Comparison of ENCODE assay signal across 8 cellular contexts in genomic region chr22:29269731-29270474, GRCh38. TPM values are rescaled to one million over a fixed set of nuclear protein-coding genes. Genes with fewer than 3 reads are reported as not detected.
DNase-seq lines count a peak whose midpoint lies in the region; ATAC-seq and TF ChIP-seq lines count a peak whose summit lies in the region.

No MANE protein-coding gene starts in this region.

- peak overlapping the region; percentile 88 to 98 (median 95) for H3K4me3 ChIP-seq in BLaER1 treated with 17β-estradiol and CSF1 and Interleukin-3, amounts not matched to agents 10 nM and 100 nM
- H3K4me3 ChIP-seq in mesenchymal stem cell (ENCODE audit: insufficient read depth in 1 of 2, low read depth in 1 of 2, low read length in 2 of 2), result peak overlapping the region; percentile 75 to 95
- H3K4me3 ChIP-seq in vagina, result peak overlapping the region; percentile 86 to 95

- no peak overlapping the region for H3K23ac ChIP-seq in mesenchymal stem cell (ENCODE audit: low read length in 2 of 2)

- H4K91ac ChIP-seq in mesenchymal stem cell (ENCODE audit: low read length), result no peak overlapping the region

- no peak overlapping the region for H2BK15ac ChIP-seq in mesenchymal stem cell (ENCODE audit: low read depth, poor library complexity, severe bottlenecking)

- peaks cover 63 to 71% (median 66%) of the 10 kb centered on the region in 11 experiments for H4K20me1 ChIP-seq in BLaER1 treated with 17β-estradiol and CSF1 and Interleukin-3, amounts not matched to agents 10 nM and 100 nM

- H2BK12ac ChIP-seq in mesenchymal stem cell (ENCODE audit: low read length in 2 of 2), result no peak overlapping the region

- peaks cover 0 to 5% (median 0%) of the 10 kb centered on the region in 5 experiments for H3K9me3 Mint-ChIP-seq in brain

- H3K4me3 Mint-ChIP-seq in brain, result peak overlapping the region; percentile 91 to 98 (median 92)

- ATAC-seq in HG03139 (IDR thresholded peaks at IDR 0.05; ENCODE audit: unreplicated experiment) (no peak), HG03135 (IDR thresholded peaks at IDR 0.05; ENCODE audit: unreplicated experiment) (no peak), HG02973 (IDR thresholded peaks at IDR 0.05; ENCODE audit: unreplicated experiment) (no peak)

- H2BK120ac ChIP-seq in mesenchymal stem cell (ENCODE audit: low read depth, low read length), result no peak overlapping the region

- no peaks in the 10 kb centered on the region for H3K9me3 ChIP-seq in BLaER1 treated with 17β-estradiol and CSF1 and Interleukin-3, amounts not matched to agents 10 nM and 100 nM (replicated peaks in 1 of 11)
- no peaks in the 10 kb centered on the region for H3K9me3 ChIP-seq in KOPT-K1 (ENCODE audit: insufficient read depth, low read length, poor library complexity, severe bottlenecking)
- H3K9me3 ChIP-seq in mesenchymal stem cell (ENCODE audit: control insufficient read depth, low read length), result no peaks in the 10 kb centered on the region
- H3K9me3 ChIP-seq in vagina, result no peaks in the 10 kb centered on the region

- H3K9ac ChIP-seq in BLaER1 treated with 17β-estradiol and CSF1 and Interleukin-3, amounts not matched to agents 10 nM and 100 nM, result peak overlapping the region; percentile 98 to 100 (median 100)
- peak overlapping the region; percentile 97 for H3K9ac ChIP-seq in mesenchymal stem cell (ENCODE audit: low read length)

- intact Hi-C loops in vagina (cut with DNase I), result no loop called here

- H3K27ac ChIP-seq in BLaER1 treated with 17β-estradiol and CSF1 and Interleukin-3, amounts not matched to agents 10 nM and 100 nM, result peak overlapping the region in 10 of 11 experiments; percentile 99 to 100 (median 100); a peak in 20 of 22 replicates
- H3K27ac ChIP-seq in KOPT-K1 (ENCODE audit: low read depth, low read length, poor library complexity, severe bottlenecking) (peak overlapping the region; percentile 98), mesenchymal stem cell (ENCODE audit: low read length, poor library complexity, severe bottlenecking) (peak overlapping the region; percentile 1), vagina (peak overlapping the region; percentile 99)

- DNase-seq in mesenchymal stem cell, result peak; percentile 49
- DNase-seq in vagina (ENCODE audit: extremely low spot score in 2 of 2), result no peak

- WGBS in mesenchymal stem cell, result 37% methylated on average over 13 of the region's 13 CpGs

- H3K14ac ChIP-seq in mesenchymal stem cell (ENCODE audit: low read length in 2 of 2), result no peak overlapping the region

- H3K27me3 Mint-ChIP-seq in brain, result peaks cover 10% of the 10 kb centered on the region

- no peak for TF ChIP-seq CTCF in brain (conservative IDR thresholded peaks at IDR 0.05)
- no peak for TF ChIP-seq CTCF in vagina (IDR thresholded peaks at IDR 0.05)

- H3K36me3 ChIP-seq in BLaER1 treated with 17β-estradiol and CSF1 and Interleukin-3, amounts not matched to agents 10 nM and 100 nM, result peaks cover 52 to 79% (median 70%) of the 10 kb centered on the region in 11 experiments
- H3K36me3 ChIP-seq in KOPT-K1 (ENCODE audit: insufficient read depth, low read length) (peaks cover 72% of the 10 kb centered on the region), mesenchymal stem cell (ENCODE audit: control insufficient read depth in 1 of 2, insufficient read depth in 2 of 2, low read depth in 1 of 2, low read length in 2 of 2) (peaks cover 17 to 63% of the 10 kb centered on the region in 2 experiments), vagina (peaks cover 0 to 27% of the 10 kb centered on the region in 2 donors)

- peaks cover 66% of the 10 kb centered on the region for H3K36me3 Mint-ChIP-seq in brain

- no peak overlapping the region for H4K8ac ChIP-seq in mesenchymal stem cell (ENCODE audit: low read length)

- no peak overlapping the region for H2AK5ac ChIP-seq in mesenchymal stem cell (ENCODE audit: low read length, severe bottlenecking)

- no peaks in the 10 kb centered on the region for H3K27me3 ChIP-seq in BLaER1 treated with 17β-estradiol and CSF1 and Interleukin-3, amounts not matched to agents 10 nM and 100 nM
- H3K27me3 ChIP-seq in mesenchymal stem cell (ENCODE audit: control insufficient read depth in 1 of 2, insufficient read depth in 1 of 2, low read length in 2 of 2) (no peaks in the 10 kb centered on the region), vagina (no peaks in the 10 kb centered on the region)

- H3K4me2 ChIP-seq in BLaER1 treated with 17β-estradiol and CSF1 and Interleukin-3, amounts not matched to agents 10 nM and 100 nM, result peak overlapping the region; percentile 80 to 100 (median 97)
- H3K4me2 ChIP-seq in mesenchymal stem cell (ENCODE audit: low read length, poor library complexity, severe bottlenecking), result peak overlapping the region; percentile 76

- H3K18ac ChIP-seq in mesenchymal stem cell (ENCODE audit: low read depth in 1 of 2, low read length in 2 of 2), result no peak overlapping the region

- peaks cover 12% of the 10 kb centered on the region for H3K79me1 ChIP-seq in mesenchymal stem cell (replicated peaks; ENCODE audit: low read length, poor library complexity, severe bottlenecking)

- H3K27ac Mint-ChIP-seq in brain, result peak overlapping the region; percentile 97 to 100 (median 99)

- peaks cover 53 to 68% (median 59%) of the 10 kb centered on the region in 10 experiments for H3K4me1 ChIP-seq in BLaER1 treated with 17β-estradiol and CSF1 and Interleukin-3, amounts not matched to agents 10 nM and 100 nM
- H3K4me1 ChIP-seq in mesenchymal stem cell (ENCODE audit: control insufficient read depth, insufficient read depth, low read depth, low read length) (peaks cover 15% of the 10 kb centered on the region), vagina (peaks cover 81% of the 10 kb centered on the region)

- TF ChIP-seq POLR2A in vagina (IDR thresholded peaks at IDR 0.05), result no peak

- H3K4me1 Mint-ChIP-seq in brain, result peaks cover 71% of the 10 kb centered on the region

- no peak overlapping the region for H3K4ac ChIP-seq in mesenchymal stem cell (ENCODE audit: low read depth in 1 of 2, low read length in 2 of 2)

- H2AFZ ChIP-seq in mesenchymal stem cell (ENCODE audit: low read depth, low read length), result no peak overlapping the region

- H2BK5ac ChIP-seq in mesenchymal stem cell (ENCODE audit: low read depth, low read length, poor library complexity, severe bottlenecking), result no peak overlapping the region

RNA-seq across cellular contexts. Expression of gene EWSR1, which starts 1.8 kb away (rescaled TPM):
- polyA plus RNA-seq in brain (ENCODE audit: insufficient read depth, low read depth, low replicate concordance), result 173 TPM
- polyA plus RNA-seq in mesenchymal stem cell (2013, experiment 1 of 2), result 174 TPM
- 172 TPM for polyA plus RNA-seq in mesenchymal stem cell (2013, experiment 2 of 2)
- 164 TPM for total RNA-seq in vagina

RNA-seq across cellular contexts. Expression of gene RHBDD3, which starts 2.1 kb away (rescaled TPM):
- 20.4 TPM for polyA plus RNA-seq in brain (ENCODE audit: insufficient read depth, low read depth, low replicate concordance)
- 22.5 TPM for polyA plus RNA-seq in mesenchymal stem cell (2013, experiment 1 of 2)
- 22.7 TPM for polyA plus RNA-seq in mesenchymal stem cell (2013, experiment 2 of 2)
- total RNA-seq in vagina, result 29.7 TPM

RNA-seq across cellular contexts. Expression of gene GAS2L1, which starts 36.5 kb away (rescaled TPM):
- 20.4 TPM for polyA plus RNA-seq in brain (ENCODE audit: insufficient read depth, low read depth, low replicate concordance)
- polyA plus RNA-seq in mesenchymal stem cell (2013, experiment 1 of 2), result 21.8 TPM
- polyA plus RNA-seq in mesenchymal stem cell (2013, experiment 2 of 2), result 22.6 TPM
- total RNA-seq in vagina, result 17.4 TPM

RNA-seq across cellular contexts. Expression of gene RASL10A, which starts 45.6 kb away (rescaled TPM):
- polyA plus RNA-seq in brain (ENCODE audit: insufficient read depth, low read depth, low replicate concordance), result 6.5 TPM
- 0.06 TPM for polyA plus RNA-seq in mesenchymal stem cell (2013, experiment 1 of 2)
- 0.04 TPM for polyA plus RNA-seq in mesenchymal stem cell (2013, experiment 2 of 2)
- not detected for total RNA-seq in vagina

Comparison
In these comparisons a context has a peak if more than half of its experiments do, and no peak if none do; other contexts are left out.
1. H3K27ac ChIP-seq: peak in every context shown above with its lines; median percentile 100 in BLaER1 treated with 17β-estradiol and CSF1 and Interleukin-3, amounts not matched to agents 10 nM and 100 nM; 99 in vagina; 98 in KOPT-K1; 1 in mesenchymal stem cell.